ENCODE assay signal across 23 cellular contexts in genomic region chr5:118620201-118620600, GRCh38.
"Had no signal": no experiment of that assay in that cellular context is flagged by ENCODE, and none has a peak within 500 bp of the region (broad histone marks: within the 10 kb centered on the region; RNA-seq: fewer than 3 reads in every experiment).

No MANE protein-coding gene starts in this region.

- H3K27me3 ChIP-seq: colonic mucosa, dorsolateral prefrontal cortex, esophagus muscularis mucosa, foreskin keratinocyte, gastroesophageal sphincter, heart left ventricle, hepatocyte, left lung had no signal

- H2AFZ ChIP-seq: hepatocyte had no signal

- H3K4me1 Mint-ChIP-seq: immature natural killer cell, naive B cell had no signal

- H3K36me3 Mint-ChIP-seq: immature natural killer cell, mesothelial cell of epicardium, naive B cell had no signal

- H3K4me1 ChIP-seq: colonic mucosa, foreskin keratinocyte, heart left ventricle, left lung, lower lobe of right lung had no signal

- H3K4me2 ChIP-seq: hepatocyte had no signal

- H3K9me3 ChIP-seq: colonic mucosa, esophagus muscularis mucosa, gastroesophageal sphincter, heart left ventricle, left lung, lower lobe of right lung, mucosa of descending colon had no signal

- H3K4me3 Mint-ChIP-seq: immature natural killer cell, mesothelial cell of epicardium, naive B cell had no signal

- H3K27ac Mint-ChIP-seq: immature natural killer cell, mesothelial cell of epicardium, naive B cell had no signal

- ATAC-seq: foreskin keratinocyte, gastroesophageal sphincter, heart left ventricle, left colon, left lung, left ventricle myocardium superior, mucosa of descending colon had no signal

- H3K36me3 ChIP-seq: colonic mucosa, esophagus muscularis mucosa, gastroesophageal sphincter, heart left ventricle, left lung, lower lobe of right lung had no signal

- H3K79me2 ChIP-seq: hepatocyte had no signal

- DNase-seq: colonic mucosa; dermis blood vessel endothelial cell; dorsolateral prefrontal cortex; effector CD4-positive, alpha-beta T cell; effector memory CD4-positive, alpha-beta T cell; foreskin keratinocyte; heart left ventricle; hypothalamus; immature natural killer cell; islet precursor cell; kidney; kidney glomerular epithelial cell; left colon; left lung; left ventricle myocardium superior; lower lobe of right lung; mesenchymal stem cell; mucosa of descending colon; naive B cell had no signal

- H3K4me3 ChIP-seq: colonic mucosa, dorsolateral prefrontal cortex, esophagus muscularis mucosa, gastroesophageal sphincter, heart left ventricle, hepatocyte, left lung, lower lobe of right lung, mucosa of descending colon had no signal

- H3K27ac ChIP-seq: colonic mucosa, dorsolateral prefrontal cortex, esophagus muscularis mucosa, foreskin keratinocyte, gastroesophageal sphincter, heart left ventricle, hepatocyte, left lung, lower lobe of right lung had no signal
